ENCODE assay signal across 24 cellular contexts in the genomic region with DNA sequence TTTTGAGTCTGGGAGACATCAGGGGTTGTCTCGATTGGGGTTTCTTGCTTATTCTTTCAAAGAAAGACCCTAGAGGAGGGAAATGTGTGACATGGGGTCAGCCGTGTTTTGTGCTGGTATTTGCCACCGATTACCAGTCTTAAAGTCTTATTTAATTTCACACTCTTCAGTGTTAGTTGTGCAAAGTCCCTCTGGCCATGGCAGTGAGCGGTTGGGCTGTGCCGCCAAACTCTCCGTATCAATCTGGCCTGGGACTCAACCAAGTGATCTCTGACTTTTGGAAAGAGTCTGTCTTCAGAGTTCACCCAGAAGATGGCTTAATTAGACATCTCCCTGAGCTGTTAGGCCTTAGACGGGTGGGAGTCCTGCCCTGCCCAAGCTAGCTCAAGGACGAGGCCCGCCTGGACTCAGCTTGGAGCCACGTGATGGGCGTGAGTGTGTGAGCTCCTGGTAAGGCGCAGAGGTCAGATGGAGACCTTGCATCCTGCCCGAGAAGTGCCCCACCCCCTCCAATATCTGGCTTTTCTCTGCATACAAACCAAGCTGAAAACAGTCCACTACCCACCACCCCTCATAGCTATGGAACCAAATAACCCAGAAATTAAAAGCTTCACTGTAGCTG. TPM values are rescaled to one million over a fixed set of nuclear protein-coding genes. Genes with fewer than 3 reads are reported as not detected.
"Had no signal": no experiment of that assay in that cellular context is flagged by ENCODE, and none has a peak within 500 bp of the region (broad histone marks: within the 10 kb centered on the region; RNA-seq: fewer than 3 reads in every experiment).

No MANE protein-coding gene starts in this region.

- ATAC-seq: left colon; mucosa of descending colon; stimulated activated memory B cell treated with anti-CD40 and anti-IgM and Interleukin-4, amounts not matched to agents 10 μg/mL and 1 μg/mL and 100 μg/mL, for 72 hours had no signal

- H3K4me3 Mint-ChIP-seq: activated naive CD8-positive, alpha-beta T cell treated with anti-CD3 and anti-CD28 coated beads for 36 hours; memory B cell; stimulated activated memory B cell treated with anti-CD40 and anti-IgM and Interleukin-4, amounts not matched to agents 10 μg/mL and 1 μg/mL and 100 μg/mL, for 72 hours had no signal

- H3K9me3 Mint-ChIP-seq: activated T-helper 2 cell treated with anti-CD3 and anti-CD28 coated beads, Interferon-gamma antibody, Interleukin-2, Interleukin-4, amounts not matched to agents 10 μg/mL and 5 μg/mL and 100 μg/mL, durations not matched to agents 14 hours and 24 hours and 36 hours had no signal

- H3K4me3 ChIP-seq: cardiac muscle cell, mucosa of descending colon, stomach, suprapubic skin, transverse colon had no signal

- FAIRE-seq: endometrium, keratinocyte, urothelium cell line had no signal

- H3K27ac ChIP-seq: cardiac muscle cell, stomach, suprapubic skin, transverse colon had no signal

- H3K36me3 ChIP-seq: cardiac muscle cell, stomach, suprapubic skin, transverse colon had no signal

- DNase-seq: activated naive CD4-positive, alpha-beta T cell; activated naive CD8-positive, alpha-beta T cell treated with anti-CD3 and anti-CD28 coated beads for 36 hours; activated T-cell treated with anti-CD3 and anti-CD28 coated beads, Interleukin-2, amount 50 U/mL, for 1 hour; amygdala; foreskin fibroblast; hippocampal formation; left colon; mucosa of descending colon; nucleus accumbens; posterior cingulate gyrus; stomach; T-helper 9 cell; transverse colon had no signal

- H3K36me3 Mint-ChIP-seq: stimulated activated memory B cell treated with anti-CD40 and anti-IgM and Interleukin-4, amounts not matched to agents 10 μg/mL and 1 μg/mL and 100 μg/mL, for 72 hours had no signal

- H3K9me3 ChIP-seq: mucosa of descending colon, suprapubic skin, transverse colon had no signal

- H3K27ac Mint-ChIP-seq: activated naive CD8-positive, alpha-beta T cell treated with anti-CD3 and anti-CD28 coated beads for 36 hours; activated T-helper 2 cell treated with anti-CD3 and anti-CD28 coated beads, Interferon-gamma antibody, Interleukin-2, Interleukin-4, amounts not matched to agents 10 μg/mL and 5 μg/mL and 100 μg/mL, durations not matched to agents 14 hours and 24 hours and 36 hours; memory B cell; stimulated activated memory B cell treated with anti-CD40 and anti-IgM and Interleukin-4, amounts not matched to agents 10 μg/mL and 1 μg/mL and 100 μg/mL, for 72 hours had no signal

RNA-seq across cellular contexts. Expression of a gene that starts 3.8 kb away (rescaled TPM):
- total RNA-seq: activated naive CD8-positive, alpha-beta T cell treated with anti-CD3 and anti-CD28 coated beads for 36 hours; activated T-helper 2 cell treated with anti-CD3 and anti-CD28 coated beads, Interferon-gamma antibody, Interleukin-2, Interleukin-4, amounts not matched to agents 10 μg/mL and 5 μg/mL and 100 μg/mL, durations not matched to agents 14 hours and 24 hours and 36 hours; cerebellum; T-helper 1 cell treated with Interleukin-12 subunit alpha and Interleukin-12 subunit beta and Interleukin-4 antibody, amounts not matched to agents 30 ng/mL and 1 ng/mL, for 36 hours had no signal
- polyA plus RNA-seq: keratinocyte, neural cell had no signal
